ENCODE assay signal across 9 cellular contexts in the genomic region with DNA sequence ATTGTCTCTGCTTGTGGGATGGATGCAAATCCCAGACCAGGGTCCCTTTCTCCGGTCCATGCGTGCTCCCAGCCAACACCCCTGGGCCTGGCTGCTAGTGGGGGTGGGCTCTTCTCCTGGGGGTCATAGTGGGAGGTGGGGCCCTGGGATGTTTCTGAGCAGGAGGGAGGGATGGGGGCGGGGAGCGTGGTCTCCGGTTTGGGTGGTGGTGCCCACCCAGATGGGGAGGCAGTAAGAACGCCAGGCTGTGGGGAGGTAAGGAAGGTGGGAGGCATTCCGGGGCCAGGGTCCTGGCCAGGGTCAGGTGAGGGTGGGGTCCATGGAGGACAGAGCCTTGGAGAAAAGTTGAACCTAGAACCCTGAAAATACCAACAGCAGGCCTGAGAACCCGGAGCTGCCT. TPM values are rescaled to one million over a fixed set of nuclear protein-coding genes. Genes with fewer than 3 reads are reported as not detected.
A peak's percentile ranks its signal among the peaks of the same experiment; 100 is the strongest.
DNase-seq lines count a peak whose midpoint lies in the region; ATAC-seq, FAIRE-seq and TF ChIP-seq lines count a peak whose summit lies in the region.
"Had no signal": no experiment of that assay in that cellular context is flagged by ENCODE, and none has a peak within 500 bp of the region (broad histone marks: within the 10 kb centered on the region; RNA-seq: fewer than 3 reads in every experiment).

No MANE protein-coding gene starts in this region.

- WGBS in upper lobe of left lung, 2 donors: 71 to 75% methylated on average over 7 to 8 of the region's 8 CpGs

- TF ChIP-seq CTCF in cardiac muscle cell (IDR thresholded peaks at IDR 0.05; ENCODE audit: low read depth, low read length) (no peak), breast epithelium (IDR thresholded peaks at IDR 0.05) (no peak), mucosa of descending colon (IDR thresholded peaks at IDR 0.05) (no peak), upper lobe of left lung (IDR thresholded peaks at IDR 0.05) (no peak)

- H3K27ac ChIP-seq in cardiac muscle cell (peak overlapping the region; percentile 71), breast epithelium (peak overlapping the region; percentile 99 to 100), upper lobe of left lung (peak overlapping the region; percentile 88 to 98 (median 94))

- no peak for TF ChIP-seq EP300 in upper lobe of left lung (IDR thresholded peaks at IDR 0.05)

- peaks cover 67% of the 10 kb centered on the region for H3K4me1 ChIP-seq in cardiac muscle cell (ENCODE audit: low read depth)
- H3K4me1 ChIP-seq in breast epithelium: peaks cover 38 to 57% of the 10 kb centered on the region in 2 donors
- peaks cover 62% of the 10 kb centered on the region for H3K4me1 ChIP-seq in mucosa of descending colon (ENCODE audit: low read depth)
- H3K4me1 ChIP-seq in upper lobe of left lung: peaks cover 58 to 94% (median 82%) of the 10 kb centered on the region in 4 donors

- TF ChIP-seq POLR2A in breast epithelium (IDR thresholded peaks at IDR 0.05): no peak
- no peak for TF ChIP-seq POLR2A in upper lobe of left lung (IDR thresholded peaks at IDR 0.05)
- no peak for TF ChIP-seq POLR2A in H54 (IDR thresholded peaks at IDR 0.05; ENCODE audit: low read depth, low read length)

- no peak for ATAC-seq in Right ventricle myocardium inferior
- no peak for ATAC-seq in mucosa of descending colon
- ATAC-seq in upper lobe of left lung (ENCODE audit: low FRiP score in 2 of 2): no peak
- no peak for ATAC-seq in HG03457 (IDR thresholded peaks at IDR 0.05; ENCODE audit: unreplicated experiment)

- FAIRE-seq in H54 (lab: Jason Lieb, UNC): no peak
- FAIRE-seq: islet of Langerhans had no signal

- H3K27me3 ChIP-seq in cardiac muscle cell: peaks cover 14% of the 10 kb centered on the region
- H3K27me3 ChIP-seq in breast epithelium: no peaks in the 10 kb centered on the region
- peaks cover 0 to 11% (median 5%) of the 10 kb centered on the region in 4 donors for H3K27me3 ChIP-seq in upper lobe of left lung

- no peaks in the 10 kb centered on the region for H3K9me3 ChIP-seq in cardiac muscle cell (ENCODE audit: low read depth)
- no peaks in the 10 kb centered on the region for H3K9me3 ChIP-seq in breast epithelium
- H3K9me3 ChIP-seq in mucosa of descending colon: no peaks in the 10 kb centered on the region
- no peaks in the 10 kb centered on the region for H3K9me3 ChIP-seq in upper lobe of left lung

- no peak for DNase-seq in cardiac muscle cell (ENCODE audit: low read depth in 1 of 2, low spot score in 1 of 2)
- no peak for DNase-seq in Right ventricle myocardium inferior (ENCODE audit: missing footprints)
- DNase-seq in breast epithelium (ENCODE audit: low spot score in 2 of 2): no peak
- peak in 2 of 3 donors; percentile 27 to 51 for DNase-seq in mucosa of descending colon
- DNase-seq in upper lobe of left lung: no peak
- DNase-seq in HuH-7.5 (ENCODE audit: low spot score): no peak
- no peak for DNase-seq in H54 (ENCODE audit: insufficient read length, low spot score)

- intact Hi-C loops in Right ventricle myocardium inferior (cut with DNase I): no loop called here
- intact Hi-C loops in breast epithelium (cut with DNase I; ENCODE audit: low total_unique reads): no loop called here
- intact Hi-C loops in mucosa of descending colon (cut with DNase I, micrococcal nuclease): no loop called here

- no peak overlapping the region for H3K4me3 ChIP-seq in cardiac muscle cell
- H3K4me3 ChIP-seq in breast epithelium: no peak overlapping the region
- H3K4me3 ChIP-seq in mucosa of descending colon: no peak overlapping the region
- H3K4me3 ChIP-seq in upper lobe of left lung: peak overlapping the region in 1 of 4 donors; percentile 47

- peaks cover 8% of the 10 kb centered on the region for H3K36me3 ChIP-seq in cardiac muscle cell
- H3K36me3 ChIP-seq in breast epithelium: no peaks in the 10 kb centered on the region
- no peaks in the 10 kb centered on the region for H3K36me3 ChIP-seq in mucosa of descending colon (ENCODE audit: low read depth)
- peaks cover 0 to 22% (median 6%) of the 10 kb centered on the region in 4 donors for H3K36me3 ChIP-seq in upper lobe of left lung

RNA-seq across cellular contexts. Expression of a gene that starts 5.5 kb away (rescaled TPM):
- 804 and 1,173 TPM in 2 replicates for total RNA-seq in cardiac muscle cell
- polyA plus RNA-seq in cardiac muscle cell: 1,364 and 1,845 TPM in 2 replicates
- 1,081 TPM for total RNA-seq in Right ventricle myocardium inferior
- total RNA-seq in breast epithelium: 100 to 1,000 TPM in 1 of 3 donors, 10 to 100 TPM in 2; 46.2 to 146 (median 92.1) TPM
- total RNA-seq in mucosa of descending colon: 10 to 100 TPM; 10.0 to 41.6 (median 23.5) TPM
- 100 to 1,000 TPM in 5 of 6 donors, 10 to 100 TPM in 1; 55.5 to 422 (median 190) TPM for total RNA-seq in upper lobe of left lung

RNA-seq across cellular contexts. Expression of a gene that starts 6.5 kb away (rescaled TPM):
- total RNA-seq in cardiac muscle cell: 46.9 and 51.1 TPM in 2 replicates
- polyA plus RNA-seq in cardiac muscle cell: 196 and 203 TPM in 2 replicates
- 82.0 TPM for total RNA-seq in Right ventricle myocardium inferior
- 10 to 100 TPM; 24.1 to 32.8 (median 32.8) TPM for total RNA-seq in breast epithelium
- 100 to 1,000 TPM in 2 of 3 donors, 10 to 100 TPM in 1; 41.3 to 144 (median 142) TPM for total RNA-seq in mucosa of descending colon
- 100 to 1,000 TPM in 4 of 6 donors, 10 to 100 TPM in 2; 26.2 to 425 (median 200) TPM for total RNA-seq in upper lobe of left lung

RNA-seq across cellular contexts. Expression of a gene that starts 10.9 kb away (rescaled TPM):
- total RNA-seq in cardiac muscle cell: 32.0 and 33.0 TPM in 2 replicates
- polyA plus RNA-seq in cardiac muscle cell: 27.4 and 27.6 TPM in 2 replicates
- 6.4 TPM for total RNA-seq in Right ventricle myocardium inferior
- total RNA-seq in breast epithelium: 1 to 10 TPM; 4.9 to 7.8 (median 6.7) TPM
- total RNA-seq in mucosa of descending colon: 10 to 100 TPM; 11.8 to 23.9 (median 21.8) TPM
- total RNA-seq in upper lobe of left lung: 10 to 100 TPM; 13.8 to 38.5 (median 17.4) TPM

RNA-seq across cellular contexts. Expression of a gene that starts 46.2 kb away (rescaled TPM):
- total RNA-seq in cardiac muscle cell: 6.8 and 8.8 TPM in 2 replicates
- 4.4 and 6.4 TPM in 2 replicates for polyA plus RNA-seq in cardiac muscle cell
- total RNA-seq in Right ventricle myocardium inferior: 3.4 TPM
- 1 to 10 TPM; 2.4 to 9.2 (median 9.2) TPM for total RNA-seq in breast epithelium
- total RNA-seq in mucosa of descending colon: 1 to 10 TPM in 2 of 3 donors, under 1 TPM in 1; 0.38 to 4.0 (median 1.0) TPM
- total RNA-seq in upper lobe of left lung: 1 to 10 TPM in 4 of 6 donors, under 1 TPM in 1, not detected in 1; 0.69 to 4.6 (median 3.8) TPM

Comparison
In these comparisons a context has a peak if more than half of its experiments do, and no peak if none do; other contexts are left out.
1. DNase-seq: peak in mucosa of descending colon (2 of 3); none in cardiac muscle cell (0 of 2), Right ventricle myocardium inferior (single experiment), breast epithelium (0 of 2), upper lobe of left lung (0 of 2), HuH-7.5 (single experiment) and H54 (single experiment).
2. Peak in every context shown above with its lines, with median percentiles within 50 percentile points of each other: H3K27ac ChIP-seq.